8 cellular contexts compared by ENCODE assay signal in the genomic region with DNA sequence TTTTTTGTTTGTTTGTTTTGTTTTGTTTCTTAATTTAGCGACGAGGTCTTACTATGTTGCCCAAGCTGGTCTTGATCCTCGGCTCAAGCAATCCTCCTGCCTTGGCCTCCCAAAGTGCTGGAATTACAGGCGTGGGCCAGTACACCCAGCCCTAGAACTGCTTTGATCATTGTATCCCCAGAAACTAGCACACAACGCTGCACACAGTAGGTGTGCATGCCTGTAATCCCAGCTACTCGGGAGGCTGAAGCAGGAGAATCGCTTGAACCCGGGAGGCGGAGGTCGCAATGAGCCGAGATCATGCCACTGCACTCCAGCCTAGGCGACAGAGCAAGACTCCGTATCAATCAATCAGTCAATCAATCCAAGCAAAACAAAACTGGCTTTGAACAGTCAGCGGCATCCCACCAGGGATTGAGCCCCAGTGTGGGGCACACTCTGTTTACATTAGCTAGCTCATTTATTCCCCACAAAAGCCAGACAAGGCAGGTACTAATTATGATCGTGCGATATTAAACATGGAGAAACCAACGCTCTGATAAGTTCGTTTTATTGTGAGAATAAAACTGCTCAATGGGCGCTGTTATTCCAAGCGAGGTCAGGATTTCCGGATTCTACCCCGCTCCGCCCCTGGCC. TPM values are rescaled to one million over a fixed set of nuclear protein-coding genes. Genes with fewer than 3 reads are reported as not detected.
DNase-seq lines count a peak whose midpoint lies in the region; ATAC-seq, FAIRE-seq and TF ChIP-seq lines count a peak whose summit lies in the region.

No MANE protein-coding gene starts in this region.

- peak overlapping the region; percentile 47 for H3K27ac Mint-ChIP-seq in T-helper 17 cell

- POLR2A ChIA-PET in A549 (lab: Yijun Ruan, JAX): interaction anchor here (0.6 kb wide), 1 partner anchor 13 kb away, joined by 3 read pairs; no protein-coding TSS in a partner anchor

- FAIRE-seq in A549 (lab: Jason Lieb, UNC) (no peak), small intestine (lab: Jason Lieb, UNC) (no peak)

- H3K27me3 ChIP-seq in heart left ventricle (no peaks in the 10 kb centered on the region), small intestine (ENCODE audit: control insufficient read depth in 2 of 2, insufficient read depth in 2 of 2, low read length in 2 of 2) (no peaks in the 10 kb centered on the region)

- H3K4me3 ChIP-seq in A549: peak overlapping the region; percentile 44
- peak overlapping the region in 11 of 12 donors; percentile 33 to 98 (median 93) for H3K4me3 ChIP-seq in heart left ventricle
- H3K4me3 ChIP-seq in small intestine (ENCODE audit: low read depth in 1 of 2, low read length in 2 of 2): peak overlapping the region; percentile 21 to 39

- TF ChIP-seq RAD21 in A549 (conservative IDR thresholded peaks at IDR 0.05 in 1 of 2, IDR thresholded peaks at IDR 0.05 in 1 of 2): no peak

- peak overlapping the region; percentile 85 for H3K4me3 Mint-ChIP-seq in T-helper 17 cell

- DNase-seq in A549 (ENCODE audit: low read depth in 1 of 2, low spot score in 1 of 2): no peak
- DNase-seq in T-helper 17 cell: no peak
- DNase-seq in heart left ventricle: no peak
- DNase-seq in small intestine: no peak
- DNase-seq in GM03348 (ENCODE audit: low spot score): no peak
- DNase-seq in NCI-H1105 (lab: John Stamatoyannopoulos, UW): no peak

- ATAC-seq in A549: peak; percentile 5 to 8; a peak in 4 of 6 replicates
- ATAC-seq in GM21447 (IDR thresholded peaks at IDR 0.05; ENCODE audit: unreplicated experiment): peak; percentile 12
- ATAC-seq in T-helper 17 cell: no peak
- ATAC-seq in heart left ventricle: peak in 2 of 4 donors; percentile 9 to 16
- ATAC-seq in HG03025 (IDR thresholded peaks at IDR 0.05; ENCODE audit: low FRiP score, unreplicated experiment): no peak

- TF ChIP-seq POLR2A in A549 (IDR thresholded peaks at IDR 0.05; ENCODE audit: low read length): no peak
- TF ChIP-seq POLR2A in heart left ventricle (IDR thresholded peaks at IDR 0.05): no peak

- no peak for TF ChIP-seq EP300 in A549 (IDR thresholded peaks at IDR 0.05)

- intact Hi-C loops in heart left ventricle (cut with DNase I): loop anchor here in 1 of 10 donors (2.0 kb wide), 1 partner anchor 28 kb away; a partner anchor contains a TSS

- peak overlapping the region; percentile 72 to 85 for H3K27ac ChIP-seq in A549
- peak overlapping the region in 11 of 12 donors; percentile 18 to 91 (median 82) for H3K27ac ChIP-seq in heart left ventricle
- peak overlapping the region; percentile 73 to 93 for H3K27ac ChIP-seq in small intestine (ENCODE audit: low read depth in 1 of 2, low read length in 1 of 2)

- H3K27me3 Mint-ChIP-seq in T-helper 17 cell: no peaks in the 10 kb centered on the region

- H3K36me3 Mint-ChIP-seq in T-helper 17 cell (ENCODE audit: low read depth): peaks cover 6% of the 10 kb centered on the region

- H3K9me3 ChIP-seq in A549 (no peaks in the 10 kb centered on the region), T-helper 17 cell (ENCODE audit: control insufficient read depth, low read length, poor library complexity, severe bottlenecking) (no peaks in the 10 kb centered on the region), heart left ventricle (no peaks in the 10 kb centered on the region), small intestine (ENCODE audit: control insufficient read depth, low read depth) (no peaks in the 10 kb centered on the region)

- 45% methylated on average over 23 of the region's 23 CpGs for WGBS in A549 (ENCODE audit: missing lambda C conversion rate)
- 42 to 52% (median 42%) methylated on average over 17 to 23 of the region's 23 CpGs for WGBS in heart left ventricle, 4 donors
- WGBS in small intestine, 3 donors: 35 to 39% (median 36%) methylated on average over 23 of the region's 23 CpGs

- TF ChIP-seq CTCF in A549 (IDR thresholded peaks at IDR 0.05): no peak
- no peak for TF ChIP-seq CTCF in heart left ventricle (IDR thresholded peaks at IDR 0.05)

- H3K4me2 ChIP-seq in A549: peak overlapping the region; percentile 79

- H3K36me3 ChIP-seq in heart left ventricle (peaks cover 0 to 25% (median 18%) of the 10 kb centered on the region in 9 donors), small intestine (ENCODE audit: control insufficient read depth in 2 of 2, insufficient read depth in 2 of 2, low read length in 2 of 2) (no peaks in the 10 kb centered on the region)

- CTCF ChIA-PET in A549 (lab: Yijun Ruan, JAX): interaction anchor here (0.6 to 3.8 kb wide), 8 partner anchors 8 to 467 kb away, joined by 3 to 31 read pairs (median 4); no protein-coding TSS in a partner anchor

- peaks cover 22% of the 10 kb centered on the region for H3K4me1 Mint-ChIP-seq in T-helper 17 cell

- H3K4me1 ChIP-seq in A549: peaks cover 13% of the 10 kb centered on the region; the same call in 2 of the 3 replicates
- H3K4me1 ChIP-seq in heart left ventricle: peaks cover 0 to 40% (median 23%) of the 10 kb centered on the region in 12 donors
- H3K4me1 ChIP-seq in small intestine (ENCODE audit: control insufficient read depth in 2 of 2, insufficient read depth in 1 of 2, low read depth in 1 of 2, low read length in 1 of 2): peaks cover 0 to 4% of the 10 kb centered on the region in 2 donors

TF ChIP-seq in A549, 52 proteins besides CTCF, POLR2A, EP300 and RAD21 (continues in another document):
- TF ChIP-seq BHLHE40 (IDR thresholded peaks at IDR 0.05; ENCODE audit: low read depth, low read length): no peak
- TF ChIP-seq, protein P1, sequence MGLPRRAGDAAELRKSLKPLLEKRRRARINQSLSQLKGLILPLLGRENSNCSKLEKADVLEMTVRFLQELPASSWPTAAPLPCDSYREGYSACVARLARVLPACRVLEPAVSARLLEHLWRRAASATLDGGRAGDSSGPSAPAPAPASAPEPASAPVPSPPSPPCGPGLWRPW (IDR thresholded peaks at IDR 0.05): no peak
- TF ChIP-seq, protein P2, sequence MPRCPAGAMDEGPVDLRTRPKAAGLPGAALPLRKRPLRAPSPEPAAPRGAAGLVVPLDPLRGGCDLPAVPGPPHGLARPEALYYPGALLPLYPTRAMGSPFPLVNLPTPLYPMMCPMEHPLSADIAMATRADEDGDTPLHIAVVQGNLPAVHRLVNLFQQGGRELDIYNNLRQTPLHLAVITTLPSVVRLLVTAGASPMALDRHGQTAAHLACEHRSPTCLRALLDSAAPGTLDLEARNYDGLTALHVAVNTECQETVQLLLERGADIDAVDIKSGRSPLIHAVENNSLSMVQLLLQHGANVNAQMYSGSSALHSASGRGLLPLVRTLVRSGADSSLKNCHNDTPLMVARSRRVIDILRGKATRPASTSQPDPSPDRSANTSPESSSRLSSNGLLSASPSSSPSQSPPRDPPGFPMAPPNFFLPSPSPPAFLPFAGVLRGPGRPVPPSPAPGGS (IDR thresholded peaks at IDR 0.05): 0 out of 3 replicates have a peak, but pooled peaks have one; percentile 9

RNA-seq across cellular contexts. Expression of a gene that starts 0.6 kb away (rescaled TPM):
- polyA plus RNA-seq in A549 (2011; rRNA removed) (12.9 and 18.2 TPM in 2 replicates), A549 (2017; fragmentation: RNase III; extraction: RNeasy Plus Mini Kit Qiagen cat#74134 plus additional on column Dnase treatment) (25.5 to 28.1 TPM (median 26.7 TPM) in 3 replicates), heart left ventricle (10 to 100 TPM; 34.6 to 47.0 TPM), small intestine (10 to 100 TPM; 23.0 to 42.7 (median 40.5) TPM)
- polyA plus RNA-seq in A549 (2012; cell fraction: cytosol; rRNA removed): 20.2 and 23.7 TPM in 2 replicates
- 27.5 and 34.3 TPM in 2 replicates for polyA plus RNA-seq in A549 (2012; cell fraction: nucleus; rRNA removed)
- 27.4 and 31.1 TPM in 2 replicates for polyA minus RNA-seq in A549 (2011; rRNA and poly(A)+ RNA removed)
- total RNA-seq in T-helper 17 cell (10 to 100 TPM; 43.8 to 53.7 TPM), heart left ventricle (10 to 100 TPM; 24.8 to 46.9 (median 28.4) TPM)

RNA-seq across cellular contexts. Expression of a gene that starts 19.8 kb away (rescaled TPM):
- polyA plus RNA-seq in A549 (2011; rRNA removed): 10.0 and 16.1 TPM in 2 replicates
- 35.1 and 42.2 TPM in 2 replicates for polyA plus RNA-seq in A549 (2012; cell fraction: cytosol; rRNA removed)
- polyA plus RNA-seq in A549 (2012; cell fraction: nucleus; rRNA removed): 27.1 and 31.2 TPM in 2 replicates
- polyA plus RNA-seq in A549 (2017; fragmentation: RNase III; extraction: RNeasy Plus Mini Kit Qiagen cat#74134 plus additional on column Dnase treatment): 27.6 to 29.1 TPM (median 27.9 TPM) in 3 replicates
- 3.8 and 4.0 TPM in 2 replicates for polyA minus RNA-seq in A549 (2011; rRNA and poly(A)+ RNA removed)
- 1 to 10 TPM; 4.1 to 4.3 TPM for total RNA-seq in T-helper 17 cell
- 10 to 100 TPM in 2 of 9 donors, 1 to 10 TPM in 7; 2.7 to 13.8 (median 6.0) TPM for total RNA-seq in heart left ventricle
- polyA plus RNA-seq in heart left ventricle: 1 to 10 TPM; 1.4 to 9.7 TPM
- polyA plus RNA-seq in small intestine: 10 to 100 TPM in 1 of 3 donors, 1 to 10 TPM in 2; 3.8 to 18.1 (median 4.6) TPM

RNA-seq across cellular contexts. Expression of a gene that starts 28.8 kb away (rescaled TPM):
- polyA plus RNA-seq in A549 (2011; rRNA removed) (24.3 and 31.8 TPM in 2 replicates), A549 (2017; fragmentation: RNase III; extraction: RNeasy Plus Mini Kit Qiagen cat#74134 plus additional on column Dnase treatment) (20.5 to 21.4 TPM (median 21.4 TPM) in 3 replicates), heart left ventricle (10 to 100 TPM; 13.3 to 19.9 TPM), small intestine (10 to 100 TPM; 13.0 to 24.0 (median 14.5) TPM)
- 20.8 and 29.0 TPM in 2 replicates for polyA plus RNA-seq in A549 (2012; cell fraction: cytosol; rRNA removed)
- polyA plus RNA-seq in A549 (2012; cell fraction: nucleus; rRNA removed): 38.4 and 41.3 TPM in 2 replicates
- polyA minus RNA-seq in A549 (2011; rRNA and poly(A)+ RNA removed): 58.8 and 66.5 TPM in 2 replicates
- total RNA-seq in T-helper 17 cell (10 to 100 TPM; 21.7 to 22.8 TPM), heart left ventricle (10 to 100 TPM; 19.7 to 43.0 (median 26.5) TPM)

RNA-seq across cellular contexts. Expression of a gene that starts 29.0 kb away (rescaled TPM):
- polyA plus RNA-seq in A549 (2011; rRNA removed) (23.0 and 27.3 TPM in 2 replicates), A549 (2017; fragmentation: RNase III; extraction: RNeasy Plus Mini Kit Qiagen cat#74134 plus additional on column Dnase treatment) (55.9 to 64.5 TPM (median 55.9 TPM) in 3 replicates), heart left ventricle (10 to 100 TPM in 1 of 2 donors, 1 to 10 TPM in 1; 4.7 to 11.1 TPM), small intestine (10 to 100 TPM; 15.1 to 16.4 (median 15.2) TPM)
- polyA plus RNA-seq in A549 (2012; cell fraction: cytosol; rRNA removed): 14.1 TPM in 2 replicates
- polyA plus RNA-seq in A549 (2012; cell fraction: nucleus; rRNA removed): 4.7 and 11.9 TPM in 2 replicates
- 16.8 and 17.9 TPM in 2 replicates for polyA minus RNA-seq in A549 (2011; rRNA and poly(A)+ RNA removed)
- total RNA-seq in T-helper 17 cell (10 to 100 TPM; 28.5 to 29.7 TPM), heart left ventricle (10 to 100 TPM in 5 of 9 donors, 1 to 10 TPM in 4; 5.4 to 13.9 (median 10.3) TPM)

RNA-seq across cellular contexts. Expression of a gene that starts 41.0 kb away (rescaled TPM):
- polyA plus RNA-seq in A549 (2011; rRNA removed): 0.12 TPM in 1 of 2 replicates, not detected in the other
- polyA plus RNA-seq in A549 (2012; cell fraction: cytosol; rRNA removed): not detected in 2 replicates
- 0.12 and 0.36 TPM in 2 replicates for polyA plus RNA-seq in A549 (2012; cell fraction: nucleus; rRNA removed)
- polyA plus RNA-seq in A549 (2017; fragmentation: RNase III; extraction: RNeasy Plus Mini Kit Qiagen cat#74134 plus additional on column Dnase treatment): 0.19 to 0.44 TPM (median 0.20 TPM) in 3 replicates
- polyA minus RNA-seq in A549 (2011; rRNA and poly(A)+ RNA removed): 0.29 TPM in 1 of 2 replicates, not detected in the other
- under 1 TPM in 1 of 2 donors, not detected in 1; 0.75 TPM for total RNA-seq in T-helper 17 cell
- under 1 TPM in 2 of 9 donors, not detected in 7; 0.56 to 0.76 TPM for total RNA-seq in heart left ventricle
- under 1 TPM in 1 of 2 donors, not detected in 1; 0.08 TPM for polyA plus RNA-seq in heart left ventricle
- 1 to 10 TPM in 2 of 3 donors, not detected in 1; 5.6 to 5.7 TPM for polyA plus RNA-seq in small intestine

Comparison
In these comparisons a context has a peak if more than half of its experiments do, and no peak if none do; other contexts are left out.
1. ATAC-seq: peak in A549 (2 of 2) and GM21447 (single experiment); none in T-helper 17 cell (single experiment) and HG03025 (single experiment).
2. H3K4me3 ChIP-seq: peak in every context shown above with its lines; median percentile 93 in heart left ventricle; 44 in A549; 30 in small intestine.
3. Peak in every context shown above with its lines, with median percentiles within 50 percentile points of each other: H3K27ac ChIP-seq.